ENCODE assay signal across 8 cellular contexts in the genomic region with DNA sequence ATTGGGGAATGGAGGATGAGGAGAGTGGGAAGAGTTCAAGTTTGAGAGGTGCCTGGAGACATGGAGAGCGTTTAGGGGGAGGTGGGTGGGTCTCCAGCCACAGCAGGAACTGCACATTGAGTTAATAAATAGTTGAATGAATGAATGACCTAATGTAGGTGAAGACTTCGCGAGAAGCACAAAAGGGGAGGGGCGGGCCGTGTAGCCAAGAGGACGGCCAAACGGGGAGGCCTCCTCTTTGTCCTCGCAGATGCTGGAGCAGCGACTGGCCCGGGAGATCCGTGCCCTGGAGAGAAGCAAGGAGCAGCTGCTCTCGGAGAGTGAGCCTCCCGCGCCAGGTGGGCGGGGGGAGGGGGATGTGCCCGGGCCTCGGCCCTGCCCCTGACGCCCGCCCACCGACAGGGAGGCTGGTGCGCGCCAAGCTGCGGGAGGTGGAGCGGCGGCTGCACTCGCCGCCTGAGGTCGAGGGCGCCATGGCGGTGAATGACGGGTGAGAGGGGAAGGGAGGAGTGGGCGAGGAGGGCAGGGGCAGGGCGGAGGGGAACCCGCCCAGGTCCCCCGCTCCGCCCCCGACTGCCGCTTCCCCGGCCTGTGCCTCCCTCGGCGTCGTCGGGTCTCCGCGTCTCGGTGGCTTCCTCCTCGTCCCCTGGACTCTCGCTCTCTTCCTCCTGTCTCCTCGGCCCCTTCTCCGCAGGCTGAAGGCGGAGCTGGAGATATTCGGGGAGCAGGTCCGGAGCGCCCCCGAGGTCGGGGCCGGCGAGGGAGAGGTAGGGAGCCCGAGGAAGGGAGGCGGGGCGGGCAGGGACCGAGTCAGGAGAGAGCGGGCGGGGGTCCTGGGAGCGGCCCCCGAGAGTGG. TPM values are rescaled to one million over a fixed set of nuclear protein-coding genes. Genes with fewer than 3 reads are reported as not detected.
DNase-seq lines count a peak whose midpoint lies in the region; ATAC-seq, FAIRE-seq and TF ChIP-seq lines count a peak whose summit lies in the region.

No MANE protein-coding gene starts in this region.

- no peak for TF ChIP-seq RAD21 in liver (IDR thresholded peaks at IDR 0.05)

- H3K4me3 ChIP-seq in mammary epithelial cell (replicated peaks in 1 of 3; ENCODE audit: insufficient read depth in 1 of 3, low read depth in 2 of 3, low read length in 3 of 3) (peak overlapping the region; percentile 58 to 71 (median 70)), liver (ENCODE audit: low read depth in 1 of 3, low read length in 3 of 3) (peak overlapping the region in 2 of 3 donors; percentile 40 to 68)

- peak; percentile 47 for FAIRE-seq in GM18507 (lab: Jason Lieb, UNC)

- peaks cover 19% of the 10 kb centered on the region for H3K4me1 ChIP-seq in mammary epithelial cell (ENCODE audit: insufficient read depth, low read length)
- peaks cover 0 to 9% (median 0%) of the 10 kb centered on the region in 4 donors for H3K4me1 ChIP-seq in liver (ENCODE audit: control insufficient read depth in 4 of 4, insufficient read depth in 4 of 4, low read length in 3 of 4)

- 0% methylated on average over 6 of the region's 66 CpGs for WGBS in mammary epithelial cell (ENCODE audit: low coverage, missing lambda C conversion rate)
- WGBS in liver, result 2% methylated on average over 66 of the region's 66 CpGs

- BruUV-seq in mammary epithelial cell (replicated peaks; lab: Mats Ljungman, UMichigan), result no TSS peak

- peak overlapping the region; percentile 92 for H2AFZ ChIP-seq in mammary epithelial cell (ENCODE audit: low read depth, low read length)

- peak overlapping the region; percentile 28 for H3K27ac ChIP-seq in mammary epithelial cell (ENCODE audit: insufficient read depth, low read depth, low read length)
- H3K27ac ChIP-seq in liver (ENCODE audit: low read depth in 1 of 2, low read length in 2 of 2), result peak overlapping the region; percentile 14 to 45

- dilution Hi-C loops in mammary epithelial cell (cut with HindIII; ENCODE audit: low sequenced_read_pairs), result no loop called here

- DNase-seq in GM18507 (ENCODE audit: extremely low spot score, insufficient read length, low read depth) (peak; percentile 54), NCI-H1694 (lab: John Stamatoyannopoulos, UW) (peak; percentile 69), UCSD-AML1 (lab: John Stamatoyannopoulos, UW; ENCODE audit: unreplicated experiment) (peak; percentile 22), mammary epithelial cell (peak; percentile 31), putamen (ENCODE audit: low spot score) (no peak)
- peak; percentile 49 for DNase-seq in stimulated activated CD8-positive, alpha-beta memory T cell treated with anti-CD3 and anti-CD28 coated beads, Interleukin-12 subunit alpha, Interleukin-12 subunit beta, amount 100 ng/mL, for 24 hours (ENCODE audit: extremely low read depth)

- intact Hi-C loops in mammary epithelial cell (cut with micrococcal nuclease), result no loop called here

- H3K27me3 ChIP-seq in mammary epithelial cell (ENCODE audit: insufficient read depth, low read length) (no peaks in the 10 kb centered on the region), liver (ENCODE audit: control insufficient read depth in 4 of 4, insufficient read depth in 4 of 4, low read length in 3 of 4) (no peaks in the 10 kb centered on the region)

- no peak for TF ChIP-seq CTCF in mammary epithelial cell (conservative IDR thresholded peaks at IDR 0.05 in 1 of 2, IDR thresholded peaks at IDR 0.05 in 1 of 2; ENCODE audit: extremely low read depth in 1 of 2, insufficient read depth in 1 of 2, low read depth in 1 of 2, low read length in 2 of 2)
- TF ChIP-seq CTCF in liver (IDR thresholded peaks at IDR 0.05; ENCODE audit: low read depth, low read length, missing input control), result no peak

- H3K9me3 ChIP-seq in mammary epithelial cell (replicated peaks; ENCODE audit: insufficient read depth, low read length) (no peaks in the 10 kb centered on the region), liver (ENCODE audit: control insufficient read depth in 4 of 4, low read length in 3 of 4) (no peaks in the 10 kb centered on the region)

- ATAC-seq in HG02798 (IDR thresholded peaks at IDR 0.05; ENCODE audit: poor library complexity, unreplicated experiment), result peak; percentile 71

- no peaks in the 10 kb centered on the region for H4K20me1 ChIP-seq in mammary epithelial cell (ENCODE audit: insufficient read depth, low read length)

- H3K4me2 ChIP-seq in mammary epithelial cell (ENCODE audit: insufficient read depth, low read depth, low read length), result peak overlapping the region; percentile 95

- in situ Hi-C loops in mammary epithelial cell (cut with MboI; ENCODE audit: low sequenced_read_pairs in 2 of 2), result no loop called here

- H3K79me2 ChIP-seq in mammary epithelial cell (ENCODE audit: insufficient read depth, low read length), result no peaks in the 10 kb centered on the region

- CTCF ChIA-PET in mammary epithelial cell (lab: Charles Lee; ENCODE audit: low non-redundant PET), result no interaction called here

- no peaks in the 10 kb centered on the region for H3K36me3 ChIP-seq in mammary epithelial cell (ENCODE audit: insufficient read depth, low read length)
- H3K36me3 ChIP-seq in liver (ENCODE audit: control insufficient read depth in 4 of 4, insufficient read depth in 3 of 4, low read depth in 1 of 4, low read length in 3 of 4), result no peaks in the 10 kb centered on the region

- peak overlapping the region; percentile 67 for H3K9ac ChIP-seq in mammary epithelial cell (ENCODE audit: insufficient read depth, low read length)
- no peak overlapping the region for H3K9ac ChIP-seq in liver (ENCODE audit: low read depth in 1 of 2, low read length in 2 of 2)

TF ChIP-seq in liver, 16 proteins besides CTCF, POLR2A, EP300 and RAD21:
- peak; percentile 9 for TF ChIP-seq YY1 (IDR thresholded peaks at IDR 0.05)
- TF ChIP-seq, protein P1, sequence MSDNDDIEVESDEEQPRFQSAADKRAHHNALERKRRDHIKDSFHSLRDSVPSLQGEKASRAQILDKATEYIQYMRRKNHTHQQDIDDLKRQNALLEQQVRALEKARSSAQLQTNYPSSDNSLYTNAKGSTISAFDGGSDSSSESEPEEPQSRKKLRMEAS (IDR thresholded peaks at IDR 0.05), result no peak

RNA-seq across cellular contexts. Expression of a gene that starts 12.9 kb away (rescaled TPM):
- total RNA-seq in mammary epithelial cell, result 10 to 100 TPM in 1 of 2 donors, under 1 TPM in 1; 0.33 to 10.6 TPM
- 0.48 TPM for polyA plus RNA-seq in mammary epithelial cell
- polyA minus RNA-seq in mammary epithelial cell, result not detected
- total RNA-seq in liver, result not detected
- polyA plus RNA-seq in liver, result under 1 TPM; 0.51 to 0.69 TPM

RNA-seq across cellular contexts. Expression of a gene that starts 21.1 kb away (rescaled TPM):
- total RNA-seq in mammary epithelial cell (10 to 100 TPM; 22.3 to 54.7 TPM), liver (10 to 100 TPM in 1 of 2 donors, 1 to 10 TPM in 1; 7.1 to 14.1 TPM)
- polyA plus RNA-seq in mammary epithelial cell (23.2 TPM), liver (10 to 100 TPM; 10.7 to 23.5 TPM)
- 29.0 TPM for polyA minus RNA-seq in mammary epithelial cell
